ENCODE assay signal across 8 cellular contexts in genomic region chr20:2799271-2799670, GRCh38. TPM values are rescaled to one million over a fixed set of nuclear protein-coding genes. Genes with fewer than 3 reads are reported as not detected.
A peak's percentile ranks its signal among the peaks of the same experiment; 100 is the strongest.
DNase-seq lines count a peak whose midpoint lies in the region; ATAC-seq and TF ChIP-seq lines count a peak whose summit lies in the region.
"Had no signal": no experiment of that assay in that cellular context is flagged by ENCODE, and none has a peak within 500 bp of the region (broad histone marks: within the 10 kb centered on the region; RNA-seq: fewer than 3 reads in every experiment).

No MANE protein-coding gene starts in this region.

- H3K9me3 ChIP-seq in NT2/D1 (ENCODE audit: insufficient read depth, low read length), result no peaks in the 10 kb centered on the region
- peaks cover 7% of the 10 kb centered on the region for H3K9me3 ChIP-seq in skeletal muscle satellite cell (replicated peaks; ENCODE audit: low read length)

- no peak for TF ChIP-seq CTCF in GM12864 (IDR thresholded peaks at IDR 0.05; ENCODE audit: low read depth, low read length, missing control alignments)
- no peak for TF ChIP-seq CTCF in glutamatergic neuron (IDR thresholded peaks at IDR 0.05; ENCODE audit: partially characterized antibody, unreplicated experiment)

- peaks cover 3% of the 10 kb centered on the region for H3K9me3 Mint-ChIP-seq in glutamatergic neuron (ENCODE audit: unreplicated experiment)

- H3K4me3 Mint-ChIP-seq in glutamatergic neuron (ENCODE audit: unreplicated experiment), result peak overlapping the region; percentile 91

- H3K4me2 ChIP-seq in skeletal muscle satellite cell (ENCODE audit: low read length), result peak overlapping the region; percentile 64

- peaks cover 16% of the 10 kb centered on the region for H3K27me3 ChIP-seq in NT2/D1 (ENCODE audit: insufficient read depth, insufficient read length)
- peaks cover 82% of the 10 kb centered on the region for H3K27me3 ChIP-seq in skeletal muscle satellite cell (ENCODE audit: control insufficient read depth, insufficient read depth, low read length)

- H3K9ac ChIP-seq in NT2/D1 (ENCODE audit: insufficient read length, low read depth), result peak overlapping the region; percentile 98
- H3K9ac ChIP-seq in skeletal muscle satellite cell (ENCODE audit: low read depth, low read length), result no peak overlapping the region

- H3K4me3 ChIP-seq in GM12864 (ENCODE audit: low read depth, low read length) (peak overlapping the region; percentile 43), NT2/D1 (ENCODE audit: insufficient read length, low read depth) (peak overlapping the region; percentile 90), skeletal muscle satellite cell (ENCODE audit: low read length) (peak overlapping the region; percentile 65)

- peaks cover 5% of the 10 kb centered on the region for H3K36me3 Mint-ChIP-seq in glutamatergic neuron (ENCODE audit: unreplicated experiment)

- peaks cover 26% of the 10 kb centered on the region for H3K27me3 Mint-ChIP-seq in glutamatergic neuron (ENCODE audit: unreplicated experiment)

- H3K27ac Mint-ChIP-seq in glutamatergic neuron (ENCODE audit: unreplicated experiment), result peak overlapping the region; percentile 69

- no peak for ATAC-seq in GM19397 (IDR thresholded peaks at IDR 0.05; ENCODE audit: unreplicated experiment)

- DNase-seq in GM12864 (ENCODE audit: low read depth), result no peak
- no peak for DNase-seq in NT2/D1 (ENCODE audit: low read depth, low spot score)
- DNase-seq in glutamatergic neuron, result no peak
- no peak for DNase-seq in stimulated activated naive CD4-positive, alpha-beta T cell treated with Interleukin-2 at 50 U/mL for 16 hours (lab: John Stamatoyannopoulos, UW)
- no peak for DNase-seq in stimulated activated naive CD4-positive, alpha-beta T cell (lab: John Stamatoyannopoulos, UW)
- DNase-seq: dermis blood vessel endothelial cell had no signal

- H3K4me1 ChIP-seq in NT2/D1 (ENCODE audit: insufficient read depth, insufficient read length), result no peaks in the 10 kb centered on the region
- H3K4me1 ChIP-seq in skeletal muscle satellite cell (ENCODE audit: control insufficient read depth, insufficient read depth, low read length), result no peaks in the 10 kb centered on the region

- H3K36me3 ChIP-seq in NT2/D1 (ENCODE audit: insufficient read depth, insufficient read length, low read length) (peaks cover 44% of the 10 kb centered on the region), skeletal muscle satellite cell (ENCODE audit: insufficient read depth, low read length) (no peaks in the 10 kb centered on the region)

- H3K4me1 Mint-ChIP-seq in glutamatergic neuron (ENCODE audit: low read depth, unreplicated experiment), result peaks cover 7% of the 10 kb centered on the region

RNA-seq across cellular contexts. Expression of gene CPXM1, which starts 1.2 kb away (rescaled TPM):
- 28.1 TPM for total RNA-seq in glutamatergic neuron (ENCODE audit: unreplicated experiment)
- under 0.01 and 0.22 TPM in 2 replicates for total RNA-seq in skeletal muscle satellite cell (2012; rRNA removed)

RNA-seq across cellular contexts. Expression of gene C20orf141, which starts 15.5 kb away (rescaled TPM):
- total RNA-seq in glutamatergic neuron (ENCODE audit: unreplicated experiment), result not detected
- total RNA-seq in skeletal muscle satellite cell (2012; rRNA removed), result not detected in 2 replicates
- total RNA-seq: dermis blood vessel endothelial cell had no signal

RNA-seq across cellular contexts. Expression of gene TMEM239, which starts 16.9 kb away (rescaled TPM):
- not detected for total RNA-seq in glutamatergic neuron (ENCODE audit: unreplicated experiment)
- total RNA-seq in skeletal muscle satellite cell (2012; rRNA removed), result not detected in 2 replicates
- total RNA-seq: dermis blood vessel endothelial cell had no signal

RNA-seq across cellular contexts. Expression of gene PCED1A, which starts 41.2 kb away (rescaled TPM):
- 41.6 TPM for total RNA-seq in glutamatergic neuron (ENCODE audit: unreplicated experiment)
- total RNA-seq in skeletal muscle satellite cell (2012; rRNA removed), result 14.0 and 20.8 TPM in 2 replicates

RNA-seq across cellular contexts. Expression of gene VPS16, which starts 41.3 kb away (rescaled TPM):
- total RNA-seq in glutamatergic neuron (ENCODE audit: unreplicated experiment), result 46.3 TPM
- 29.9 and 34.9 TPM in 2 replicates for total RNA-seq in skeletal muscle satellite cell (2012; rRNA removed)
